28 cellular contexts compared by ENCODE assay signal in the genomic region with DNA sequence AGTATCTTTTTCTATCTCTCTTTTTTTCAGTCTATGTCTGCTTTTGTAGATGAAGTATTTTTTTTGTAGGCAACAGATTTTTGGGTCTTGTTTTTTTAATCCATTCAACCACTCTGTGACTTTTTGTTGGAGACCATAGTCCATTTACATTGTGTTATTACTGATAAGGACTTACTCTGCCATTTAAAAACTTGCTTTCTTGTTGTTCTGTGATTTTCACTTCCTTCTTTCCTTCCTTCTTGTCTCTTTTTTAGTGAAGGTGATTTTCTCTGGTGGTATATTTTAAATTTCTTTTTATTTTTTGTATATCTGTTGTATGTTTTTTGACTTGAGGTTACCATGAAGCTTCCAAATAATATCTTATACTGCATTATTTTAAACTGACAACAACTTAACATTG.
"Had no signal": no experiment of that assay in that cellular context is flagged by ENCODE, and none has a peak within 500 bp of the region (broad histone marks: within the 10 kb centered on the region; RNA-seq: fewer than 3 reads in every experiment).

No MANE protein-coding gene starts in this region.

- H3K4me1 ChIP-seq: colonic mucosa, gastrocnemius medialis, neural progenitor cell, parathyroid adenoma, right atrium auricular region, testis, tibial artery had no signal

- H3K27me3 Mint-ChIP-seq: dendritic cell treated with granulocyte-macrophage colony-stimulating factor and Interleukin-4, amounts not matched to agents 40 ng/mL and 50 ng/mL, for 4 days; naive thymus-derived CD4-positive, alpha-beta T cell; progenitor cell of endocrine pancreas; type B pancreatic cell had no signal

- FAIRE-seq: keratinocyte had no signal

- H3K36me3 ChIP-seq: colonic mucosa, neural progenitor cell had no signal

- H3K9me3 Mint-ChIP-seq: endodermal cell, type B pancreatic cell had no signal

- H3K4me3 ChIP-seq: colonic mucosa, gastrocnemius medialis, neural progenitor cell, right atrium auricular region, testis, tibial artery had no signal

- H3K4me2 ChIP-seq: neural progenitor cell had no signal

- H3K79me2 ChIP-seq: parathyroid adenoma had no signal

- H3K4me1 Mint-ChIP-seq: nephron; neural progenitor cell; stimulated activated effector memory CD8-positive, alpha-beta T cell treated with anti-CD3 and anti-CD28 coated beads, Interleukin-12 subunit alpha, Interleukin-12 subunit beta, amount 100 ng/mL, for 72 hours had no signal

- H3K9ac ChIP-seq: neural progenitor cell, parathyroid adenoma had no signal

- ATAC-seq: esophagus mucosa; gastrocnemius medialis; left lobe of liver; naive thymus-derived CD4-positive, alpha-beta T cell; sciatic nerve; stimulated activated effector memory CD8-positive, alpha-beta T cell treated with anti-CD3 and anti-CD28 coated beads, Interleukin-12 subunit alpha, Interleukin-12 subunit beta, amount 100 ng/mL, for 72 hours; stimulated activated naive CD8-positive, alpha-beta T cell treated with anti-CD3 and anti-CD28 coated beads, Interleukin-15, Interleukin-2, amounts not matched to agents 100 U/mL and 50 U/mL, for 24 hours had no signal

- H3K27ac ChIP-seq: colonic mucosa, epithelial cell of prostate, gastrocnemius medialis, neural progenitor cell, parathyroid adenoma, right atrium auricular region, testis, tibial artery had no signal

- H3K27ac Mint-ChIP-seq: dendritic cell treated with granulocyte-macrophage colony-stimulating factor and Interleukin-4, amounts not matched to agents 40 ng/mL and 50 ng/mL, for 4 days; endodermal cell; naive thymus-derived CD4-positive, alpha-beta T cell; nephron; neural progenitor cell; progenitor cell of endocrine pancreas; stimulated activated effector memory CD8-positive, alpha-beta T cell treated with anti-CD3 and anti-CD28 coated beads, Interleukin-12 subunit alpha, Interleukin-12 subunit beta, amount 100 ng/mL, for 72 hours; type B pancreatic cell had no signal

- H3K4me3 Mint-ChIP-seq: dendritic cell treated with granulocyte-macrophage colony-stimulating factor and Interleukin-4, amounts not matched to agents 40 ng/mL and 50 ng/mL, for 4 days; endodermal cell; naive thymus-derived CD4-positive, alpha-beta T cell; nephron; neural progenitor cell; stimulated activated effector memory CD8-positive, alpha-beta T cell treated with anti-CD3 and anti-CD28 coated beads, Interleukin-12 subunit alpha, Interleukin-12 subunit beta, amount 100 ng/mL, for 72 hours; type B pancreatic cell had no signal

- DNase-seq: colonic mucosa; effector CD8-positive, alpha-beta T cell; endodermal cell; foreskin fibroblast; gastrocnemius medialis; head of caudate nucleus; mesendoderm; midbrain; naive thymus-derived CD4-positive, alpha-beta T cell; stimulated activated CD4-positive, alpha-beta T cell treated with anti-CD3 and anti-CD28 coated beads, Interleukin-2, amount 100 ng/mL, for 24 hours; stimulated activated CD4-positive, alpha-beta T cell treated with anti-CD3 and anti-CD28 coated beads, Interleukin-4, amount 100 ng/mL, for 24 hours; stimulated activated naive CD8-positive, alpha-beta T cell treated with anti-CD3 and anti-CD28 coated beads, Interleukin-15, Interleukin-2, amounts not matched to agents 100 U/mL and 50 U/mL, for 24 hours; substantia nigra; testis; tibial artery had no signal

- H3K9me3 ChIP-seq: colonic mucosa, gastrocnemius medialis, right atrium auricular region, testis, tibial artery had no signal

- H2AFZ ChIP-seq: neural progenitor cell, parathyroid adenoma had no signal

- H3K27me3 ChIP-seq: colonic mucosa, gastrocnemius medialis, neural progenitor cell, right atrium auricular region, testis, tibial artery had no signal
